In genomic region chr11:123330071-123330470, GRCh38 we compare ENCODE assay signal across 17 cellular contexts.
DNase-seq lines count a peak whose midpoint lies in the region; ATAC-seq, FAIRE-seq and TF ChIP-seq lines count a peak whose summit lies in the region.
"Had no signal": no experiment of that assay in that cellular context is flagged by ENCODE, and none has a peak within 500 bp of the region (broad histone marks: within the 10 kb centered on the region; RNA-seq: fewer than 3 reads in every experiment).

No MANE protein-coding gene starts in this region.

- dilution Hi-C loops in endothelial cell of umbilical vein (cut with MboI; ENCODE audit: extremely low pct_ligation_motif_present, low sequenced_read_pairs), result no loop called here

- no peak for TF ChIP-seq CTCF in A673 (conservative IDR thresholded peaks at IDR 0.05; ENCODE audit: low read depth, low read length)
- TF ChIP-seq CTCF in endothelial cell of umbilical vein (IDR thresholded peaks at IDR 0.05; ENCODE audit: extremely low read depth in 1 of 2, insufficient read depth in 1 of 2, low read depth in 1 of 2, low read length in 2 of 2), result no peak

- no peak overlapping the region for H2AFZ ChIP-seq in endothelial cell of umbilical vein (ENCODE audit: low read depth, low read length)
- H2AFZ ChIP-seq: GM23248, PC-9 had no signal

- H3K9ac ChIP-seq in endothelial cell of umbilical vein (replicated peaks; ENCODE audit: extremely low read depth, insufficient read depth, low read length), result no peak overlapping the region
- H3K9ac ChIP-seq: GM23248 had no signal

- H3K27me3 ChIP-seq in A673 (replicated peaks; ENCODE audit: insufficient read depth, low read depth, low read length, poor library complexity), result no peaks in the 10 kb centered on the region
- H3K27me3 ChIP-seq in endothelial cell of umbilical vein (ENCODE audit: control insufficient read depth in 2 of 2, insufficient read depth in 2 of 2, low read length in 2 of 2), result peaks cover 0 to 5% of the 10 kb centered on the region in 2 experiments
- H3K27me3 ChIP-seq: BE2C, SJSA1 had no signal

- H3K36me3 ChIP-seq in A673 (ENCODE audit: insufficient read depth, low read length, poor library complexity, severe bottlenecking), result no peaks in the 10 kb centered on the region
- no peaks in the 10 kb centered on the region for H3K36me3 ChIP-seq in endothelial cell of umbilical vein (ENCODE audit: control insufficient read depth in 2 of 2, extremely low read depth in 1 of 2, insufficient read depth in 2 of 2, low read length in 2 of 2)
- H3K36me3 ChIP-seq: BE2C, SJSA1 had no signal

- ATAC-seq in SK-N-SH treated with all-trans-retinoic acid at 6 μM for 48 hours, result no peak
- no peak for ATAC-seq in HG02759 (IDR thresholded peaks at IDR 0.05; ENCODE audit: unreplicated experiment)
- no peak for ATAC-seq in HG02571 (IDR thresholded peaks at IDR 0.05; ENCODE audit: unreplicated experiment)

- H3K4me1 ChIP-seq in A673 (ENCODE audit: insufficient read depth, low read length, poor library complexity, severe bottlenecking) (peaks cover 22% of the 10 kb centered on the region), endothelial cell of umbilical vein (ENCODE audit: control insufficient read depth, extremely low read depth, insufficient read depth, low read length) (no peaks in the 10 kb centered on the region)
- H3K4me1 ChIP-seq: SJSA1 had no signal

- intact Hi-C loops in A673 (cut with micrococcal nuclease; ENCODE audit: unreplicated experiment) (no loop called here), endothelial cell of umbilical vein (cut with micrococcal nuclease) (no loop called here)

- H4K20me1 ChIP-seq in endothelial cell of umbilical vein (replicated peaks; ENCODE audit: control insufficient read depth, extremely low read depth, insufficient read depth, low read length), result no peaks in the 10 kb centered on the region

- POLR2A ChIA-PET in A673 (lab: Charles Lee; ENCODE audit: low non-redundant PET) (no interaction called here), endothelial cell of umbilical vein (lab: Charles Lee) (no interaction called here)

- no peaks in the 10 kb centered on the region for H3K79me2 ChIP-seq in endothelial cell of umbilical vein (ENCODE audit: control insufficient read depth, insufficient read depth, low read length)

- TF ChIP-seq POLR2A in endothelial cell of umbilical vein (IDR thresholded peaks at IDR 0.05; ENCODE audit: low read depth, low read length), result no peak

- H3K4me3 ChIP-seq in A673 (ENCODE audit: low read depth, low read length, poor library complexity, severe bottlenecking), result no peak overlapping the region
- no peak overlapping the region for H3K4me3 ChIP-seq in endothelial cell of umbilical vein (replicated peaks in 1 of 3; ENCODE audit: insufficient read depth in 1 of 3, low read depth in 1 of 3, low read length in 3 of 3)
- H3K4me3 ChIP-seq: GM23248, PC-9, SJSA1 had no signal

- no peaks in the 10 kb centered on the region for H3K9me1 ChIP-seq in endothelial cell of umbilical vein (replicated peaks; ENCODE audit: control insufficient read depth, extremely low read depth, insufficient read depth, low read length)

- H3K9me3 ChIP-seq in A673 (ENCODE audit: low read depth, low read length, poor library complexity, severe bottlenecking) (no peaks in the 10 kb centered on the region), endothelial cell of umbilical vein (replicated peaks; ENCODE audit: control insufficient read depth, insufficient read depth, low read length) (no peaks in the 10 kb centered on the region)
- H3K9me3 ChIP-seq: BE2C, SJSA1 had no signal

- CTCF ChIA-PET in A673 (lab: Charles Lee) (no interaction called here), endothelial cell of umbilical vein (lab: Charles Lee) (interaction anchor here (1.9 kb wide), 1 partner anchor 145 kb away, joined by 5 read pairs; no protein-coding TSS in a partner anchor)

- BruUV-seq in A673 (replicated peaks; lab: Mats Ljungman, UMichigan) (no TSS peak), endothelial cell of umbilical vein (replicated peaks; lab: Mats Ljungman, UMichigan) (no TSS peak)

- no peak for FAIRE-seq in endothelial cell of umbilical vein (lab: Jason Lieb, UNC)

- peak; percentile 13 for DNase-seq in DMS 273 (lab: John Stamatoyannopoulos, UW; ENCODE audit: unreplicated experiment)
- no peak for DNase-seq in DMS 273 treated with DMSO at 0.1 percent for 48 hours (lab: John Stamatoyannopoulos, UW)
- DNase-seq in A673 (ENCODE audit: low spot score), result peak; percentile 72
- DNase-seq in endothelial cell of umbilical vein (ENCODE audit: low read depth, low spot score), result peak; percentile 10
- no peak for DNase-seq in GM19240 (ENCODE audit: insufficient read length, low spot score)
- DNase-seq: BE2C; Calu3; CD4-positive, alpha-beta T cell; DMS79; GM23248; NCI-H748 treated with DMSO at 0.1 percent for 48 hours; PC-9 had no signal

- no peak overlapping the region for H3K4me2 ChIP-seq in endothelial cell of umbilical vein (ENCODE audit: insufficient read depth, low read length)
- H3K4me2 ChIP-seq: PC-9 had no signal

- no peak overlapping the region for H3K27ac ChIP-seq in A673 (ENCODE audit: low read depth, low read length, poor library complexity, severe bottlenecking)
- no peak overlapping the region for H3K27ac ChIP-seq in endothelial cell of umbilical vein (ENCODE audit: insufficient read depth, low read depth, low read length)
- H3K27ac ChIP-seq: 22Rv1, GM23248, PC-9, SJSA1 had no signal

TF ChIP-seq in SK-N-SH treated with all-trans-retinoic acid at 6 μM for 48 hours, 23 proteins besides CTCF, POLR2A, EP300 and RAD21 (continues in another document):
- 0 out of 2 replicates have a peak, but pooled peaks have one; percentile 32 for TF ChIP-seq TSHZ2 (CRISPR knock-in tag; IDR thresholded peaks at IDR 0.05)
- no peak for TF ChIP-seq ESRRG (CRISPR knock-in tag; IDR thresholded peaks at IDR 0.05)
- no peak for TF ChIP-seq TOX (CRISPR knock-in tag; IDR thresholded peaks at IDR 0.05; ENCODE audit: borderline replicate concordance)
- no peak for TF ChIP-seq PPARA (CRISPR knock-in tag; IDR thresholded peaks at IDR 0.05; ENCODE audit: borderline replicate concordance)
- TF ChIP-seq ZFP30 (CRISPR knock-in tag; IDR thresholded peaks at IDR 0.05), result no peak

TF ChIP-seq in endothelial cell of umbilical vein, 7 proteins besides CTCF, POLR2A, EP300 and RAD21:
- TF ChIP-seq MYC (IDR thresholded peaks at IDR 0.05; ENCODE audit: low read depth, low read length) (no peak), POLR2AphosphoS5 (IDR thresholded peaks at IDR 0.05; ENCODE audit: insufficient read depth, low read depth, low read length) (no peak), GATA2 (IDR thresholded peaks at IDR 0.05; ENCODE audit: insufficient read depth, insufficient read length, low read depth, low read length) (no peak)
TF ChIP-seq in endothelial cell of umbilical vein: peak in this region for 0.

Comparison
In these comparisons a context has a peak if more than half of its experiments do, and no peak if none do; other contexts are left out.
1. DNase-seq: peak in DMS 273 (single experiment), A673 (single experiment) and endothelial cell of umbilical vein (single experiment); none in DMS 273 treated with DMSO at 0.1 percent for 48 hours (single experiment) and GM19240 (single experiment).